Comparison of ENCODE assay signal across 19 cellular contexts in genomic region chr20:62745279-62745958, GRCh38. TPM values are rescaled to one million over a fixed set of nuclear protein-coding genes. Genes with fewer than 3 reads are reported as not detected.
DNase-seq lines count a peak whose midpoint lies in the region; ATAC-seq and TF ChIP-seq lines count a peak whose summit lies in the region.
"Had no signal": no experiment of that assay in that cellular context is flagged by ENCODE, and none has a peak within 500 bp of the region (broad histone marks: within the 10 kb centered on the region; RNA-seq: fewer than 3 reads in every experiment).

No MANE protein-coding gene starts in this region.

- no peaks in the 10 kb centered on the region for H3K36me3 ChIP-seq in RWPE2 (ENCODE audit: low read depth)
- H3K36me3 ChIP-seq: tibial artery had no signal

- H3K4me3 ChIP-seq in RWPE2 (ENCODE audit: severe bottlenecking): no peak overlapping the region
- H3K4me3 ChIP-seq: tibial artery had no signal

- H3K27ac Mint-ChIP-seq in activated naive CD8-positive, alpha-beta T cell: peak overlapping the region; percentile 0
- H3K27ac Mint-ChIP-seq in activated naive CD8-positive, alpha-beta T cell treated with anti-CD3 and anti-CD28 coated beads for 36 hours: no peak overlapping the region
- peak overlapping the region; percentile 70 for H3K27ac Mint-ChIP-seq in endothelial cell (ENCODE audit: unreplicated experiment)
- H3K27ac Mint-ChIP-seq in stimulated activated effector memory CD8-positive, alpha-beta T cell treated with anti-CD3 and anti-CD28 coated beads, Interleukin-12 subunit alpha, Interleukin-12 subunit beta, amount 100 ng/mL, for 72 hours: peak overlapping the region; percentile 9
- H3K27ac Mint-ChIP-seq: activated T-helper 2 cell treated with anti-CD3 and anti-CD28 coated beads, Interferon-gamma antibody, Interleukin-2, Interleukin-4, amounts not matched to agents 10 μg/mL and 5 μg/mL and 100 μg/mL, durations not matched to agents 14 hours and 24 hours and 36 hours; nephron progenitor cell had no signal

- H3K4me3 Mint-ChIP-seq in activated naive CD8-positive, alpha-beta T cell: peak overlapping the region; percentile 3
- no peak overlapping the region for H3K4me3 Mint-ChIP-seq in activated naive CD8-positive, alpha-beta T cell treated with anti-CD3 and anti-CD28 coated beads for 36 hours
- H3K4me3 Mint-ChIP-seq in endothelial cell (ENCODE audit: unreplicated experiment): no peak overlapping the region
- no peak overlapping the region for H3K4me3 Mint-ChIP-seq in stimulated activated effector memory CD8-positive, alpha-beta T cell treated with anti-CD3 and anti-CD28 coated beads, Interleukin-12 subunit alpha, Interleukin-12 subunit beta, amount 100 ng/mL, for 72 hours
- H3K4me3 Mint-ChIP-seq: nephron progenitor cell had no signal

- no peaks in the 10 kb centered on the region for H3K9me3 Mint-ChIP-seq in activated naive CD8-positive, alpha-beta T cell (ENCODE audit: low read depth)
- no peaks in the 10 kb centered on the region for H3K9me3 Mint-ChIP-seq in activated naive CD8-positive, alpha-beta T cell treated with anti-CD3 and anti-CD28 coated beads for 36 hours
- H3K9me3 Mint-ChIP-seq in endothelial cell (ENCODE audit: unreplicated experiment): no peaks in the 10 kb centered on the region
- no peaks in the 10 kb centered on the region for H3K9me3 Mint-ChIP-seq in stimulated activated effector memory CD8-positive, alpha-beta T cell treated with anti-CD3 and anti-CD28 coated beads, Interleukin-12 subunit alpha, Interleukin-12 subunit beta, amount 100 ng/mL, for 72 hours
- H3K9me3 Mint-ChIP-seq: activated T-helper 2 cell treated with anti-CD3 and anti-CD28 coated beads, Interferon-gamma antibody, Interleukin-2, Interleukin-4, amounts not matched to agents 10 μg/mL and 5 μg/mL and 100 μg/mL, durations not matched to agents 14 hours and 24 hours and 36 hours had no signal

- no peaks in the 10 kb centered on the region for H3K27me3 ChIP-seq in RWPE2 (ENCODE audit: insufficient read depth, poor library complexity, severe bottlenecking)

- H3K9me3 ChIP-seq in RWPE2 (ENCODE audit: severe bottlenecking): no peaks in the 10 kb centered on the region

- no peak for ATAC-seq in RWPE2 (ENCODE audit: low read depth)
- ATAC-seq in stimulated activated effector memory CD8-positive, alpha-beta T cell treated with anti-CD3 and anti-CD28 coated beads, Interleukin-12 subunit alpha, Interleukin-12 subunit beta, amount 100 ng/mL, for 72 hours: no peak
- ATAC-seq in GM18505 (IDR thresholded peaks at IDR 0.05; ENCODE audit: unreplicated experiment): no peak
- ATAC-seq in GM21381 (IDR thresholded peaks at IDR 0.05; ENCODE audit: unreplicated experiment): no peak
- ATAC-seq: esophagus mucosa had no signal

- peaks cover 10% of the 10 kb centered on the region for H3K27me3 Mint-ChIP-seq in activated naive CD8-positive, alpha-beta T cell
- peaks cover 16% of the 10 kb centered on the region for H3K27me3 Mint-ChIP-seq in activated naive CD8-positive, alpha-beta T cell treated with anti-CD3 and anti-CD28 coated beads for 36 hours
- H3K27me3 Mint-ChIP-seq in endothelial cell (ENCODE audit: unreplicated experiment): peaks cover 8% of the 10 kb centered on the region

- no peak for DNase-seq in activated naive CD8-positive, alpha-beta T cell treated with anti-CD3 and anti-CD28 coated beads for 36 hours
- peak; percentile 81 for DNase-seq in RWPE2 (ENCODE audit: low spot score)
- no peak for DNase-seq in endothelial cell (ENCODE audit: low spot score)
- DNase-seq in stimulated activated effector memory CD8-positive, alpha-beta T cell treated with anti-CD3 and anti-CD28 coated beads, Interleukin-12 subunit alpha, Interleukin-12 subunit beta, amount 100 ng/mL, for 72 hours (ENCODE audit: low spot score in 2 of 2): no peak
- DNase-seq: DND-41; effector CD8-positive, alpha-beta T cell; GOT3; hypothalamus; mesenchymal stem cell; nephron progenitor cell; SHP77; stimulated activated CD4-positive, alpha-beta T cell treated with anti-CD3 and anti-CD28 coated beads, Interleukin-1b, Interleukin-23, amount 100 ng/mL, for 48 hours; stimulated activated naive CD4-positive, alpha-beta T cell had no signal

- peaks cover 14% of the 10 kb centered on the region for H3K4me1 Mint-ChIP-seq in activated naive CD8-positive, alpha-beta T cell (ENCODE audit: low read depth)
- H3K4me1 Mint-ChIP-seq in activated naive CD8-positive, alpha-beta T cell treated with anti-CD3 and anti-CD28 coated beads for 36 hours: peaks cover 3% of the 10 kb centered on the region
- H3K4me1 Mint-ChIP-seq in endothelial cell (ENCODE audit: unreplicated experiment): peaks cover 8% of the 10 kb centered on the region
- H3K4me1 Mint-ChIP-seq in stimulated activated effector memory CD8-positive, alpha-beta T cell treated with anti-CD3 and anti-CD28 coated beads, Interleukin-12 subunit alpha, Interleukin-12 subunit beta, amount 100 ng/mL, for 72 hours: peaks cover 32% of the 10 kb centered on the region

- H3K27ac ChIP-seq in RWPE2 (ENCODE audit: poor library complexity, severe bottlenecking): no peak overlapping the region
- H3K27ac ChIP-seq: tibial artery had no signal

- TF ChIP-seq CTCF in RWPE2 (IDR thresholded peaks at IDR 0.05; ENCODE audit: poor library complexity, severe bottlenecking) (no peak), endothelial cell (IDR thresholded peaks at IDR 0.05; ENCODE audit: unreplicated experiment) (no peak)

- TF ChIP-seq POLR2A in GM18505 (IDR thresholded peaks at IDR 0.05; ENCODE audit: borderline replicate concordance, extremely low read depth, insufficient read depth, insufficient read length): no peak

- peaks cover 12% of the 10 kb centered on the region for H3K4me1 ChIP-seq in RWPE2 (ENCODE audit: insufficient read depth, poor library complexity, severe bottlenecking)
- H3K4me1 ChIP-seq: tibial artery had no signal

- H3K36me3 Mint-ChIP-seq in activated naive CD8-positive, alpha-beta T cell: peaks cover 2% of the 10 kb centered on the region
- H3K36me3 Mint-ChIP-seq in activated naive CD8-positive, alpha-beta T cell treated with anti-CD3 and anti-CD28 coated beads for 36 hours: no peaks in the 10 kb centered on the region
- H3K36me3 Mint-ChIP-seq in endothelial cell (ENCODE audit: low read depth, unreplicated experiment): no peaks in the 10 kb centered on the region
- peaks cover 4% of the 10 kb centered on the region for H3K36me3 Mint-ChIP-seq in stimulated activated effector memory CD8-positive, alpha-beta T cell treated with anti-CD3 and anti-CD28 coated beads, Interleukin-12 subunit alpha, Interleukin-12 subunit beta, amount 100 ng/mL, for 72 hours

RNA-seq across cellular contexts. Expression of gene NTSR1, which starts 36.8 kb away (rescaled TPM):
- not detected for total RNA-seq in activated naive CD8-positive, alpha-beta T cell treated with anti-CD3 and anti-CD28 coated beads for 36 hours
- not detected for total RNA-seq in endothelial cell (ENCODE audit: unreplicated experiment)
- total RNA-seq: activated T-helper 2 cell treated with anti-CD3 and anti-CD28 coated beads, Interferon-gamma antibody, Interleukin-2, Interleukin-4, amounts not matched to agents 10 μg/mL and 5 μg/mL and 100 μg/mL, durations not matched to agents 14 hours and 24 hours and 36 hours; esophagus mucosa had no signal

RNA-seq across cellular contexts. Expression of gene MRGBP, which starts 50.9 kb away (rescaled TPM):
- 10 to 100 TPM; 19.3 to 19.8 TPM for total RNA-seq in activated naive CD8-positive, alpha-beta T cell treated with anti-CD3 and anti-CD28 coated beads for 36 hours
- 10.9 TPM for total RNA-seq in endothelial cell (ENCODE audit: unreplicated experiment)

RNA-seq across cellular contexts. Expression of gene OGFR, which starts 59.2 kb away (rescaled TPM):
- total RNA-seq in activated naive CD8-positive, alpha-beta T cell treated with anti-CD3 and anti-CD28 coated beads for 36 hours: 10 to 100 TPM; 66.1 to 69.9 TPM
- total RNA-seq in endothelial cell (ENCODE audit: unreplicated experiment): 27.6 TPM
